26 cellular contexts compared by ENCODE assay signal in the genomic region with DNA sequence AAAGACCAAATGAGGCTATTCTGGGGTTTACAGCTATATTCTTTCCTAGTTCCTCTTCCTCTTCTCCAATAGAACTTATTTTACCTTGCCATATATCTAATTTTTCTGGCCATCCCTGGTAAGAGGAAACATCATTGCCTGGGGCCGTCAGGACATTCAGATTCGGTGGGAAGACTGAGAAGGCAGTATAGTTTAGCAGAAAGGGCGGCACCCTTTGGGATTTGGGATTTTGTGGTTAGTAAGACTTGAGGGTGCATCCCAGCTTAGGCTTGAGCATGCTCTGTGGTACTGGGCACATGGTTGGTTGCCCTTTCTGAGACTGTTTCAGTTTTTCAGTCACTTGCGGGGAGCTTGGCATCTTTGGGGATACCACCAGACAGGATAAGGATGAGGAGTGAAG. TPM values are rescaled to one million over a fixed set of nuclear protein-coding genes. Genes with fewer than 3 reads are reported as not detected.
DNase-seq lines count a peak whose midpoint lies in the region; ATAC-seq, FAIRE-seq and TF ChIP-seq lines count a peak whose summit lies in the region.
"Had no signal": no experiment of that assay in that cellular context is flagged by ENCODE, and none has a peak within 500 bp of the region (broad histone marks: within the 10 kb centered on the region; RNA-seq: fewer than 3 reads in every experiment).

No MANE protein-coding gene starts in this region.

- H3K9me1 ChIP-seq in K562 (ENCODE audit: control insufficient read depth, insufficient read depth, low read length): no peaks in the 10 kb centered on the region

- no peaks in the 10 kb centered on the region; the same call in none of the 2 replicates for H4K20me1 ChIP-seq in K562 (replicated peaks; ENCODE audit: control insufficient read depth, insufficient read depth, low read length)

- H2AFZ ChIP-seq in K562 (ENCODE audit: low read depth, low read length): no peak overlapping the region
- H2AFZ ChIP-seq: GM23248 had no signal

- in situ Hi-C loops in K562 (cut with MboI): no loop called here

- H3K27ac ChIP-seq in HEK293 (ENCODE audit: extremely low read depth, low read depth, low read length) (no peak overlapping the region), K562 (ENCODE audit: extremely low read depth, low read depth, low read length) (no peak overlapping the region), thoracic aorta (peak overlapping the region; percentile 84 to 86)
- H3K27ac ChIP-seq: A549; BLaER1 treated with 17β-estradiol and CSF1 and Interleukin-3, amounts not matched to agents 10 nM and 100 nM; GM23248 had no signal

- H3K9ac ChIP-seq in K562 (ENCODE audit: insufficient read depth in 1 of 2, low read depth in 2 of 2, low read length in 2 of 2): no peak overlapping the region
- H3K9ac ChIP-seq: BLaER1 treated with 17β-estradiol and CSF1 and Interleukin-3, amounts not matched to agents 10 nM and 100 nM; GM23248 had no signal

- H3K4me3 ChIP-seq in HEK293 (ENCODE audit: low read depth, low read length): no peak overlapping the region
- no peak overlapping the region for H3K4me3 ChIP-seq in K562
- H3K4me3 ChIP-seq in thoracic aorta: no peak overlapping the region
- H3K4me3 ChIP-seq: A549; BLaER1 treated with 17β-estradiol and CSF1 and Interleukin-3, amounts not matched to agents 10 nM and 100 nM; GM12878; GM23248 had no signal

- H3K36me3 ChIP-seq in HEK293 (ENCODE audit: control insufficient read depth in 2 of 2, insufficient read depth in 1 of 2, low read length in 2 of 2) (peaks cover 0 to 28% of the 10 kb centered on the region in 2 experiments; a peak in 1 of 3 replicates), K562 (ENCODE audit: control insufficient read depth, insufficient read depth, low read length) (no peaks in the 10 kb centered on the region; the same call in 2 of the 3 replicates), thoracic aorta (peaks cover 21% of the 10 kb centered on the region)
- H3K36me3 ChIP-seq: BE2C had no signal

- no peak for TF ChIP-seq RAD21 in K562 (CRISPR knock-in tag; conservative IDR thresholded peaks at IDR 0.05 in 1 of 2, IDR thresholded peaks at IDR 0.05 in 1 of 2)

- WGBS in K562 (ENCODE audit: insufficient coverage, low coverage, missing lambda C conversion rate): 36% methylated on average over 4 of the region's 4 CpGs

- no peak overlapping the region for H3K4me3 Mint-ChIP-seq in nephron progenitor cell
- H3K4me3 Mint-ChIP-seq: CD14-positive monocyte; CD4-positive, alpha-beta T cell had no signal

- peaks cover 28% of the 10 kb centered on the region for H3K4me1 Mint-ChIP-seq in nephron progenitor cell

- no peak overlapping the region for H3K4me2 ChIP-seq in K562 (ENCODE audit: insufficient read depth, low read length)
- H3K4me2 ChIP-seq: A549; BLaER1 treated with 17β-estradiol and CSF1 and Interleukin-3, amounts not matched to agents 10 nM and 100 nM had no signal

- H3K9me3 Mint-ChIP-seq in nephron progenitor cell: peaks cover 5% of the 10 kb centered on the region
- H3K9me3 Mint-ChIP-seq: CD4-positive, alpha-beta T cell had no signal

- FAIRE-seq in K562 (lab: Jason Lieb, UNC): no peak
- FAIRE-seq: A549, G401.6, GM12878, GM19239, H1 had no signal

- TF ChIP-seq EP300 in K562 (IDR thresholded peaks at IDR 0.05; ENCODE audit: low read length): no peak

- no peaks in the 10 kb centered on the region for H3K79me2 ChIP-seq in K562 (ENCODE audit: control insufficient read depth, insufficient read depth, low read length)

- H3K27ac Mint-ChIP-seq in nephron progenitor cell: peak overlapping the region; percentile 24
- H3K27ac Mint-ChIP-seq: CD4-positive, alpha-beta T cell had no signal

- intact Hi-C loops in K562 (cut with micrococcal nuclease): no loop called here

- no peak for DNase-seq in K562 (ENCODE audit: extremely low read depth in 1 of 4, low spot score in 3 of 4)
- no peak for DNase-seq in nephron progenitor cell
- no peak for DNase-seq in thoracic aorta (ENCODE audit: low spot score)
- DNase-seq in UCSD-AML1 (lab: John Stamatoyannopoulos, UW; ENCODE audit: unreplicated experiment): no peak
- DNase-seq in cerebellar nuclear complex (lab: John Stamatoyannopoulos, UW): no peak
- DNase-seq in DMS53 (lab: John Stamatoyannopoulos, UW): no peak
- DNase-seq: 8988T; ACHN; AML-193; BE2C; Calu3; CD4-positive, alpha-beta T cell; COR-L47; DND-41; GM23248; H7; HCEC 1CT had no signal

- CTCF ChIA-PET in HEK293 (lab: Yijun Ruan, JAX) (interaction anchor here (1.2 to 9.4 kb wide), 5 partner anchors 27 to 185 kb away, joined by 3 to 158 read pairs (median 8); a partner anchor contains a TSS), K562 (lab: Yijun Ruan, JAX; ENCODE audit: low intra/inter-chr PET ratio) (no interaction called here)

- BruUV-seq in K562 (replicated peaks; lab: Mats Ljungman, UMichigan): no TSS peak

- peaks cover 74% of the 10 kb centered on the region for H3K36me3 Mint-ChIP-seq in nephron progenitor cell (ENCODE audit: low read depth)

- H3K4me1 ChIP-seq in HEK293 (ENCODE audit: control insufficient read depth, insufficient read depth, low read length) (0 out of 2 replicates have a peak, but pooled peaks cover 3% of the 10 kb centered on the region), K562 (replicated peaks in 1 of 2; ENCODE audit: control insufficient read depth in 2 of 2, insufficient read depth in 2 of 2, low read length in 2 of 2) (no peaks in the 10 kb centered on the region; a peak in 1 of 5 replicates), thoracic aorta (ENCODE audit: control insufficient read depth in 1 of 2, low read depth in 2 of 2) (peaks cover 28 to 77% of the 10 kb centered on the region in 2 donors)
- H3K4me1 ChIP-seq: A549, BE2C had no signal

- H3K9me3 ChIP-seq in HEK293 (ENCODE audit: control insufficient read depth, insufficient read depth, low read depth, low read length) (no peaks in the 10 kb centered on the region), K562 (replicated peaks; ENCODE audit: control insufficient read depth, insufficient read depth, low read depth, low read length) (no peaks in the 10 kb centered on the region; the same call in 1 of the 2 replicates), thoracic aorta (no peaks in the 10 kb centered on the region)
- H3K9me3 ChIP-seq: A549, BE2C had no signal

- TF ChIP-seq CTCF in HEK293 (tag by site-specific recombination; IDR thresholded peaks at IDR 0.05) (no peak), K562 (IDR thresholded peaks at IDR 0.05 in 2 of 3, conservative IDR thresholded peaks at IDR 0.05 in 1 of 3; ENCODE audit: insufficient read depth in 2 of 3, low read depth in 1 of 3, low read length in 3 of 3) (no peak), nephron progenitor cell (IDR thresholded peaks at IDR 0.05) (no peak), thoracic aorta (IDR thresholded peaks at IDR 0.05) (no peak)

- no peak for ATAC-seq in K562
- ATAC-seq in thoracic aorta (ENCODE audit: insufficient number of reproducible peaks, low FRiP score, low read depth): no peak
- ATAC-seq in HG02840 (IDR thresholded peaks at IDR 0.05; ENCODE audit: low FRiP score, unreplicated experiment): no peak
- ATAC-seq: A549, GM12878 had no signal

- no peak for TF ChIP-seq POLR2A in K562 (conservative IDR thresholded peaks at IDR 0.05)

- POLR2A ChIA-PET in HEK293 (lab: Yijun Ruan, JAX) (no interaction called here), K562 (lab: Yijun Ruan, JAX) (interaction anchor here (0.5 kb wide), 1 partner anchor 1543 kb away, joined by 3 read pairs; no protein-coding TSS in a partner anchor)

- H3K27me3 ChIP-seq in K562 (ENCODE audit: control insufficient read depth in 2 of 2, insufficient read depth in 2 of 2, low read length in 2 of 2) (no peaks in the 10 kb centered on the region), thoracic aorta (replicated peaks; ENCODE audit: insufficient read depth) (no peaks in the 10 kb centered on the region)
- H3K27me3 ChIP-seq: BE2C; BLaER1 treated with 17β-estradiol and CSF1 and Interleukin-3, amounts not matched to agents 10 nM and 100 nM had no signal

- H3K27me3 Mint-ChIP-seq in nephron progenitor cell (ENCODE audit: low read depth, poor library complexity): no peaks in the 10 kb centered on the region
- H3K27me3 Mint-ChIP-seq: CD4-positive, alpha-beta T cell had no signal

RNA-seq across cellular contexts. Expression of a gene that starts 21.1 kb away (rescaled TPM):
- total RNA-seq in K562 (2011; cell fraction: chromatin; rRNA removed; ENCODE audit: low replicate concordance): not detected in 2 replicates
- not detected in 2 replicates for total RNA-seq in K562 (2011; cell fraction: nucleolus; rRNA removed)
- total RNA-seq in K562 (2011; cell fraction: nucleoplasm; rRNA removed): not detected in 2 replicates
- not detected in 2 replicates for total RNA-seq in K562 (2014; rRNA removed)
- total RNA-seq in K562 (2014; rRNA removed; fragmentation: Illumina TruSeq; extraction: Trizol): not detected in 2 replicates
- total RNA-seq in K562 (2015; rRNA removed; fragmentation: Illumina TruSeq; extraction: Trizol): not detected in 2 replicates
- 0.02 TPM in 1 of 2 replicates, not detected in the other for total RNA-seq in K562 (2021)
- not detected in 2 replicates for polyA plus RNA-seq in K562 (2011; rRNA removed)
- not detected in 2 replicates for polyA plus RNA-seq in K562 (2011; cell fraction: cytosol; rRNA removed)
- not detected in 2 replicates for polyA plus RNA-seq in K562 (2011; cell fraction: nucleus; rRNA removed)
- polyA plus RNA-seq in K562 (2012): 0.08 and 0.19 TPM in 2 replicates
- polyA plus RNA-seq in K562 (2014; fragmentation: Illumina TruSeq; extraction: Trizol): not detected in 2 replicates
- under 1 TPM; 0.01 to 0.11 TPM for polyA plus RNA-seq in K562 (2014; fragmentation: Nextera tagmentation; extraction: Ambion mirVana)
- not detected in 2 replicates for polyA plus RNA-seq in K562 (2014; rRNA removed)
- polyA minus RNA-seq in K562 (2011; rRNA and poly(A)+ RNA removed): not detected in 2 replicates
- not detected in 2 replicates for polyA minus RNA-seq in K562 (2011; cell fraction: cytosol; rRNA and poly(A)+ RNA removed)
- polyA minus RNA-seq in K562 (2011; cell fraction: nucleus; rRNA and poly(A)+ RNA removed): not detected in 2 replicates
- total RNA-seq in thoracic aorta: 100 to 1,000 TPM in 1 of 2 donors, 10 to 100 TPM in 1; 75.6 to 101 TPM
- total RNA-seq: CD4-positive, alpha-beta T cell had no signal
- polyA plus RNA-seq: CD14-positive monocyte had no signal

RNA-seq across cellular contexts. Expression of a gene that starts 24.6 kb away (rescaled TPM):
- total RNA-seq in K562 (2011; cell fraction: chromatin; rRNA removed; ENCODE audit: low replicate concordance): 63.3 and 125 TPM in 2 replicates
- 52.7 and 67.8 TPM in 2 replicates for total RNA-seq in K562 (2011; cell fraction: nucleolus; rRNA removed)
- total RNA-seq in K562 (2011; cell fraction: nucleoplasm; rRNA removed): 59.0 and 75.9 TPM in 2 replicates
- 10.7 and 13.1 TPM in 2 replicates for total RNA-seq in K562 (2014; rRNA removed)
- 3.9 and 4.4 TPM in 2 replicates for total RNA-seq in K562 (2014; rRNA removed; fragmentation: Illumina TruSeq; extraction: Trizol)
- total RNA-seq in K562 (2015; rRNA removed; fragmentation: Illumina TruSeq; extraction: Trizol): 4.3 and 5.0 TPM in 2 replicates
- 13.1 and 16.0 TPM in 2 replicates for total RNA-seq in K562 (2021)
- 14.9 and 26.5 TPM in 2 replicates for polyA plus RNA-seq in K562 (2011; rRNA removed)
- 13.5 and 17.8 TPM in 2 replicates for polyA plus RNA-seq in K562 (2011; cell fraction: cytosol; rRNA removed)
- polyA plus RNA-seq in K562 (2011; cell fraction: nucleus; rRNA removed): 121 and 138 TPM in 2 replicates
- polyA plus RNA-seq in K562 (2012): 11.7 and 27.2 TPM in 2 replicates
- 10.9 and 16.1 TPM in 2 replicates for polyA plus RNA-seq in K562 (2014; fragmentation: Illumina TruSeq; extraction: Trizol)
- 1 to 10 TPM; 1.2 to 1.3 TPM for polyA plus RNA-seq in K562 (2014; fragmentation: Nextera tagmentation; extraction: Ambion mirVana)
- 16.9 and 17.8 TPM in 2 replicates for polyA plus RNA-seq in K562 (2014; rRNA removed)
- polyA minus RNA-seq in K562 (2011; rRNA and poly(A)+ RNA removed): 13.5 and 18.6 TPM in 2 replicates
- polyA minus RNA-seq in K562 (2011; cell fraction: cytosol; rRNA and poly(A)+ RNA removed): 3.8 and 11.0 TPM in 2 replicates
- 18.3 and 27.4 TPM in 2 replicates for polyA minus RNA-seq in K562 (2011; cell fraction: nucleus; rRNA and poly(A)+ RNA removed)
- 10 to 100 TPM; 46.8 to 47.0 TPM for total RNA-seq in thoracic aorta

Comparison
In these comparisons a context has a peak if more than half of its experiments do, and no peak if none do; other contexts are left out.
1. H3K27ac ChIP-seq: peak in thoracic aorta (2 of 2); none in HEK293 (single experiment) and K562 (single experiment).
2. RNA of a gene that starts 21.1 kb away (total RNA-seq): 75.6 to 101 TPM in thoracic aorta; 0.02 TPM in K562; every median in the first group is over 10 times any median in the second.